ENCODE assay signal across 23 cellular contexts in genomic region chr2:106337963-106338515, GRCh38.
"Had no signal": no experiment of that assay in that cellular context is flagged by ENCODE, and none has a peak within 500 bp of the region (broad histone marks: within the 10 kb centered on the region; RNA-seq: fewer than 3 reads in every experiment).

No MANE protein-coding gene starts in this region.

- H3K9me3 ChIP-seq: esophagus muscularis mucosa, left lung, lower lobe of right lung, psoas muscle, right atrium auricular region, thoracic aorta had no signal

- H3K27me3 Mint-ChIP-seq: activated naive CD8-positive, alpha-beta T cell had no signal

- H3K4me1 ChIP-seq: foreskin keratinocyte, left lung, lower lobe of right lung, parathyroid adenoma, psoas muscle, spleen had no signal

- H3K4me3 Mint-ChIP-seq: activated naive CD8-positive, alpha-beta T cell; T-helper 2 cell treated with Interferon-gamma antibody and Interleukin-4, amounts not matched to agents 5 μg/mL and 100 μg/mL, for 36 hours had no signal

- H3K36me3 Mint-ChIP-seq: activated naive CD8-positive, alpha-beta T cell had no signal

- DNase-seq: activated CD4-positive, alpha-beta T cell treated with anti-CD3 and anti-CD28 coated beads for 4 hours; activated CD4-positive, alpha-beta T cell treated with anti-CD3 and anti-CD28 coated beads, Interleukin-2, amount 50 U/mL, for 4 hours; activated CD8-positive, alpha-beta memory T cell treated with anti-CD3 and anti-CD28 coated beads for 24 hours; activated effector memory CD4-positive, alpha-beta T cell treated with Interleukin-2 at 50 U/mL for 16 hours; activated naive CD4-positive, alpha-beta T cell treated with Interleukin-2 at 50 U/mL for 16 hours; dermis blood vessel endothelial cell; effector CD4-positive, alpha-beta T cell; foreskin keratinocyte; heart right ventricle; kidney glomerular epithelial cell; left lung; lower lobe of right lung; mesenchymal stem cell; psoas muscle; spleen; stimulated activated naive CD4-positive, alpha-beta T cell treated with Interleukin-2 at 50 U/mL for 16 hours; trophoblast cell had no signal

- H3K4me3 ChIP-seq: esophagus muscularis mucosa, heart right ventricle, left lung, lower lobe of right lung, psoas muscle, right atrium auricular region, spleen, thoracic aorta had no signal

- H3K27ac Mint-ChIP-seq: activated naive CD8-positive, alpha-beta T cell; T-helper 2 cell treated with Interferon-gamma antibody and Interleukin-4, amounts not matched to agents 5 μg/mL and 100 μg/mL, for 36 hours had no signal

- H3K36me3 ChIP-seq: esophagus muscularis mucosa, heart right ventricle, left lung, lower lobe of right lung, right atrium auricular region, spleen, thoracic aorta had no signal

- ATAC-seq: foreskin keratinocyte, heart right ventricle, left lung, lower lobe of right lung, psoas muscle had no signal

- H3K27ac ChIP-seq: esophagus muscularis mucosa, foreskin keratinocyte, heart right ventricle, left lung, lower lobe of right lung, parathyroid adenoma, psoas muscle, right atrium auricular region, spleen, thoracic aorta had no signal

- H3K27me3 ChIP-seq: esophagus muscularis mucosa, foreskin keratinocyte, heart right ventricle, left lung, right atrium auricular region, spleen had no signal

- H3K9me3 Mint-ChIP-seq: T-helper 2 cell treated with Interferon-gamma antibody and Interleukin-4, amounts not matched to agents 5 μg/mL and 100 μg/mL, for 36 hours had no signal
